Comparison of ENCODE assay signal across 8 cellular contexts in genomic region chr20:47727170-47727880, GRCh38. TPM values are rescaled to one million over a fixed set of nuclear protein-coding genes. Genes with fewer than 3 reads are reported as not detected.
DNase-seq lines count a peak whose midpoint lies in the region; ATAC-seq, FAIRE-seq and TF ChIP-seq lines count a peak whose summit lies in the region.

No MANE protein-coding gene starts in this region.

- H3K9ac ChIP-seq in neuronal stem cell (ENCODE audit: low read depth, low read length, poor library complexity) (no peak overlapping the region), mammary epithelial cell (ENCODE audit: insufficient read depth, low read length) (no peak overlapping the region)

- H3K27ac ChIP-seq in neuronal stem cell (replicated peaks; ENCODE audit: low read length), result no peak overlapping the region
- H3K27ac ChIP-seq in aorta (ENCODE audit: low read depth in 1 of 2, low read length in 2 of 2), result no peak overlapping the region
- no peak overlapping the region for H3K27ac ChIP-seq in mammary epithelial cell (ENCODE audit: insufficient read depth, low read depth, low read length)

- dilution Hi-C loops in mammary epithelial cell (cut with HindIII; ENCODE audit: low sequenced_read_pairs), result no loop called here

- in situ Hi-C loops in mammary epithelial cell (cut with MboI; ENCODE audit: low sequenced_read_pairs in 2 of 2), result no loop called here

- BruUV-seq in mammary epithelial cell (replicated peaks; lab: Mats Ljungman, UMichigan), result no TSS peak

- H3K36me3 ChIP-seq in neuronal stem cell (replicated peaks in 1 of 2; ENCODE audit: control insufficient read depth in 2 of 2, insufficient read depth in 2 of 2, low read length in 2 of 2) (peaks cover 7 to 8% of the 10 kb centered on the region in 2 donors), aorta (ENCODE audit: control insufficient read depth in 1 of 2, insufficient read depth in 2 of 2, low read length in 1 of 2) (no peaks in the 10 kb centered on the region), mammary epithelial cell (ENCODE audit: insufficient read depth, low read length) (peaks cover 9% of the 10 kb centered on the region)

- peak; percentile 65 for ATAC-seq in HG02884 (IDR thresholded peaks at IDR 0.05; ENCODE audit: unreplicated experiment)
- ATAC-seq in aorta (ENCODE audit: low FRiP score), result peak; percentile 61

- no peak overlapping the region for H2BK12ac ChIP-seq in neuronal stem cell (ENCODE audit: low read length)

- no CpG with 5 or more reads among the region's 18 CpGs for WGBS in neuronal stem cell (ENCODE audit: extremely low coverage in 2 of 2, insufficient read length in 2 of 2, insufficient replicate concordance in 1 of 2), 2 donors
- WGBS in aorta, 2 donors, result 87 to 88% methylated on average over 18 of the region's 18 CpGs
- WGBS in mammary epithelial cell (ENCODE audit: low coverage, missing lambda C conversion rate), result 96% methylated on average over 10 of the region's 18 CpGs

- no peak overlapping the region for H3K14ac ChIP-seq in neuronal stem cell (ENCODE audit: low read length)

- H3K27ac Mint-ChIP-seq in T-helper 1 cell treated with Interleukin-12 subunit alpha and Interleukin-12 subunit beta and Interleukin-4 antibody, amounts not matched to agents 30 μg/mL and 1 μg/mL, for 36 hours, result peak overlapping the region; percentile 94
- H3K27ac Mint-ChIP-seq in activated naive CD8-positive, alpha-beta T cell treated with anti-CD3 and anti-CD28 coated beads for 36 hours, result peak overlapping the region; percentile 91

- no peak overlapping the region for H2BK15ac ChIP-seq in neuronal stem cell (ENCODE audit: low read length)

- H2AFZ ChIP-seq in neuronal stem cell (ENCODE audit: low read length) (no peak overlapping the region), mammary epithelial cell (ENCODE audit: low read depth, low read length) (no peak overlapping the region)

- H3K4me3 ChIP-seq in neuronal stem cell (ENCODE audit: low read length in 2 of 2) (no peak overlapping the region), aorta (ENCODE audit: low read length in 2 of 2) (no peak overlapping the region), mammary epithelial cell (replicated peaks in 1 of 3; ENCODE audit: insufficient read depth in 1 of 3, low read depth in 2 of 3, low read length in 3 of 3) (no peak overlapping the region)

- peaks cover 5% of the 10 kb centered on the region for H3K36me3 Mint-ChIP-seq in T-helper 1 cell treated with Interleukin-12 subunit alpha and Interleukin-12 subunit beta and Interleukin-4 antibody, amounts not matched to agents 30 μg/mL and 1 μg/mL, for 36 hours (ENCODE audit: low read depth)
- H3K36me3 Mint-ChIP-seq in activated naive CD8-positive, alpha-beta T cell treated with anti-CD3 and anti-CD28 coated beads for 36 hours, result peaks cover 5% of the 10 kb centered on the region

- no peak overlapping the region for H3K23ac ChIP-seq in neuronal stem cell (ENCODE audit: low read depth, low read length, poor library complexity)

- no peak overlapping the region for H3K4me2 ChIP-seq in neuronal stem cell (ENCODE audit: insufficient read depth, low read length, poor library complexity, severe bottlenecking)
- no peak overlapping the region for H3K4me2 ChIP-seq in mammary epithelial cell (ENCODE audit: insufficient read depth, low read depth, low read length)

- CTCF ChIA-PET in mammary epithelial cell (lab: Charles Lee; ENCODE audit: low non-redundant PET), result no interaction called here

- FAIRE-seq in GM12891 (lab: Jason Lieb, UNC), result peak; percentile 97

- no peak for TF ChIP-seq POLR2A in GM12891 (IDR thresholded peaks at IDR 0.05; ENCODE audit: low read depth, low read length)

- peak; percentile 54 for DNase-seq in GM12891 (ENCODE audit: insufficient read length, low spot score)
- peak; percentile 70 for DNase-seq in activated naive CD8-positive, alpha-beta T cell treated with anti-CD3 and anti-CD28 coated beads for 36 hours
- no peak for DNase-seq in neuronal stem cell (ENCODE audit: low spot score)
- peak in 1 of 2 donors; percentile 84 for DNase-seq in aorta
- DNase-seq in cerebellar nuclear complex (lab: John Stamatoyannopoulos, UW), result no peak
- DNase-seq in mammary epithelial cell, result no peak

- H3K79me1 ChIP-seq in neuronal stem cell (ENCODE audit: low read depth, low read length), result no peaks in the 10 kb centered on the region

- H3K27me3 ChIP-seq in neuronal stem cell (ENCODE audit: control insufficient read depth in 3 of 3, insufficient read depth in 3 of 3, low read depth in 1 of 3, low read length in 3 of 3), result peaks cover 0 to 2% (median 0%) of the 10 kb centered on the region in 3 experiments
- H3K27me3 ChIP-seq in aorta (ENCODE audit: control insufficient read depth in 1 of 2, insufficient read depth in 2 of 2, low read length in 1 of 2), result no peaks in the 10 kb centered on the region
- H3K27me3 ChIP-seq in mammary epithelial cell (ENCODE audit: insufficient read depth, low read length), result no peaks in the 10 kb centered on the region

- no peaks in the 10 kb centered on the region for H3K27me3 Mint-ChIP-seq in T-helper 1 cell treated with Interleukin-12 subunit alpha and Interleukin-12 subunit beta and Interleukin-4 antibody, amounts not matched to agents 30 μg/mL and 1 μg/mL, for 36 hours (ENCODE audit: low read depth)
- H3K27me3 Mint-ChIP-seq in activated naive CD8-positive, alpha-beta T cell treated with anti-CD3 and anti-CD28 coated beads for 36 hours, result no peaks in the 10 kb centered on the region

- H4K91ac ChIP-seq in neuronal stem cell (ENCODE audit: low read depth, low read length, poor library complexity), result no peak overlapping the region

- TF ChIP-seq CTCF in mammary epithelial cell (conservative IDR thresholded peaks at IDR 0.05 in 1 of 2, IDR thresholded peaks at IDR 0.05 in 1 of 2; ENCODE audit: extremely low read depth in 1 of 2, insufficient read depth in 1 of 2, low read depth in 1 of 2, low read length in 2 of 2), result no peak

- H2BK5ac ChIP-seq in neuronal stem cell (ENCODE audit: low read length), result peak overlapping the region; percentile 20

- H3K4me1 ChIP-seq in neuronal stem cell (ENCODE audit: control insufficient read depth in 2 of 2, insufficient read depth in 1 of 2, low read depth in 1 of 2, low read length in 2 of 2), result peaks cover 16 to 22% of the 10 kb centered on the region in 2 donors
- H3K4me1 ChIP-seq in aorta (ENCODE audit: control insufficient read depth in 1 of 2, insufficient read depth in 2 of 2, low read length in 2 of 2), result no peaks in the 10 kb centered on the region
- no peaks in the 10 kb centered on the region for H3K4me1 ChIP-seq in mammary epithelial cell (ENCODE audit: insufficient read depth, low read length)

- peak overlapping the region; percentile 87 for H3K18ac ChIP-seq in neuronal stem cell (ENCODE audit: low read length)

- no peak overlapping the region for H4K8ac ChIP-seq in neuronal stem cell (ENCODE audit: low read depth, low read length)

- peak overlapping the region; percentile 83 for H3K4me3 Mint-ChIP-seq in T-helper 1 cell treated with Interleukin-12 subunit alpha and Interleukin-12 subunit beta and Interleukin-4 antibody, amounts not matched to agents 30 μg/mL and 1 μg/mL, for 36 hours
- peak overlapping the region; percentile 82 for H3K4me3 Mint-ChIP-seq in activated naive CD8-positive, alpha-beta T cell treated with anti-CD3 and anti-CD28 coated beads for 36 hours

- peaks cover 32% of the 10 kb centered on the region for H3K4me1 Mint-ChIP-seq in T-helper 1 cell treated with Interleukin-12 subunit alpha and Interleukin-12 subunit beta and Interleukin-4 antibody, amounts not matched to agents 30 μg/mL and 1 μg/mL, for 36 hours (ENCODE audit: low read depth)
- peaks cover 27% of the 10 kb centered on the region for H3K4me1 Mint-ChIP-seq in activated naive CD8-positive, alpha-beta T cell treated with anti-CD3 and anti-CD28 coated beads for 36 hours

- H2AK5ac ChIP-seq in neuronal stem cell (ENCODE audit: low read depth, low read length), result peak overlapping the region; percentile 41

- H3K4ac ChIP-seq in neuronal stem cell (ENCODE audit: low read length), result no peak overlapping the region

- H3K9me3 Mint-ChIP-seq in T-helper 1 cell treated with Interleukin-12 subunit alpha and Interleukin-12 subunit beta and Interleukin-4 antibody, amounts not matched to agents 30 μg/mL and 1 μg/mL, for 36 hours, result no peaks in the 10 kb centered on the region
- H3K9me3 Mint-ChIP-seq in activated naive CD8-positive, alpha-beta T cell treated with anti-CD3 and anti-CD28 coated beads for 36 hours, result no peaks in the 10 kb centered on the region

- peaks cover 25% of the 10 kb centered on the region for H3K79me2 ChIP-seq in mammary epithelial cell (ENCODE audit: insufficient read depth, low read length)

- H2BK120ac ChIP-seq in neuronal stem cell (ENCODE audit: low read depth, low read length), result no peak overlapping the region

- H3K9me3 ChIP-seq in neuronal stem cell (replicated peaks in 1 of 2; ENCODE audit: control insufficient read depth in 2 of 2, insufficient read depth in 1 of 2, low read depth in 1 of 2, low read length in 2 of 2) (peaks cover 0 to 9% of the 10 kb centered on the region in 2 donors), aorta (ENCODE audit: control insufficient read depth, low read length) (no peaks in the 10 kb centered on the region), mammary epithelial cell (replicated peaks; ENCODE audit: insufficient read depth, low read length) (no peaks in the 10 kb centered on the region)

- intact Hi-C loops in aorta (cut with DNase I), result no loop called here
- intact Hi-C loops in mammary epithelial cell (cut with micrococcal nuclease), result no loop called here

- H4K20me1 ChIP-seq in mammary epithelial cell (ENCODE audit: insufficient read depth, low read length), result no peaks in the 10 kb centered on the region

TF ChIP-seq in GM12891, 5 proteins besides CTCF, POLR2A, EP300 and RAD21:
- TF ChIP-seq SPI1 (IDR thresholded peaks at IDR 0.05; ENCODE audit: low read depth, low read length) (peak; percentile 94), POU2F2 (IDR thresholded peaks at IDR 0.05; ENCODE audit: low read depth, low read length) (0 out of 2 replicates have a peak, but pooled peaks have one; percentile 8), POLR2AphosphoS5 (IDR thresholded peaks at IDR 0.05; ENCODE audit: low read depth, low read length) (no peak), TAF1 (IDR thresholded peaks at IDR 0.05; ENCODE audit: low read depth, low read length) (no peak)

RNA-seq across cellular contexts. Expression of gene SULF2, which starts 58.0 kb away (rescaled TPM):
- 3.1 TPM for polyA plus RNA-seq in GM12891 (2012; ENCODE audit: low read depth, missing spikeins)
- total RNA-seq in activated naive CD8-positive, alpha-beta T cell treated with anti-CD3 and anti-CD28 coated beads for 36 hours, result under 1 TPM; 0.76 to 0.88 TPM
- 46.1 TPM for polyA plus RNA-seq in neuronal stem cell (2013, experiment 1 of 2)
- 48.2 TPM for polyA plus RNA-seq in neuronal stem cell (2013, experiment 2 of 2)
- 100 to 1,000 TPM in 1 of 2 donors, 10 to 100 TPM in 1; 85.8 to 145 TPM for total RNA-seq in aorta
- 10 to 100 TPM; 17.7 to 43.5 TPM for polyA plus RNA-seq in aorta
- 100 to 1,000 TPM; 256 to 276 TPM for total RNA-seq in mammary epithelial cell
- 44.0 TPM for polyA plus RNA-seq in mammary epithelial cell
- 176 TPM for polyA minus RNA-seq in mammary epithelial cell

Comparison
In these comparisons a context has a peak if more than half of its experiments do, and no peak if none do; other contexts are left out.
1. DNase-seq: peak in GM12891 (single experiment) and activated naive CD8-positive, alpha-beta T cell treated with anti-CD3 and anti-CD28 coated beads for 36 hours (single experiment); none in neuronal stem cell (single experiment), cerebellar nuclear complex (0 of 2) and mammary epithelial cell (single experiment).
2. RNA of gene SULF2, which starts 58.0 kb away (total RNA-seq): 256 to 276 TPM in mammary epithelial cell and 85.8 to 145 TPM in aorta; 0.76 to 0.88 TPM in activated naive CD8-positive, alpha-beta T cell treated with anti-CD3 and anti-CD28 coated beads for 36 hours; every median in the first group is over 10 times any median in the second.